Comparison of ENCODE assay signal across 39 cellular contexts in the genomic region with DNA sequence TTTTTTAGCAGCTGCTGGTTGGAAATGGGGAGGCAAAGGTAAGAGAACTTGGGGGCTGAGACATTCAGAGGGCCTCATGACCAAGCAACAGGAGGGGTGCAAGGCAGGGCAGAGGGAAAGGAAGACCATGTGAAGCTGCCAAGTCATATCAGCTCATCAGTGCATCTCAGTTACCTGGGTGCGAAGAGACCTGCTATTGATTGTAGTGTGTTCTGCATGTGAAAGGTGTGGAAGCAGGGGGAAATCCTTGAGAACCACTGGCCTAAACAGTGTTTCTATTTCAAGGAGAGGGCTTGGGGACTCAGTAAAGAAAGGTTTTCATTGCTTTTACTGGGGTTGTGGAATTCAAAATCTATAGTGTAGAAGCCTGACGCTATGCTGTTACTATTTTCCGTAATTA.
"Had no signal": no experiment of that assay in that cellular context is flagged by ENCODE, and none has a peak within 500 bp of the region (broad histone marks: within the 10 kb centered on the region; RNA-seq: fewer than 3 reads in every experiment).

No MANE protein-coding gene starts in this region.

- H3K36me3 Mint-ChIP-seq: activated naive CD4-positive, alpha-beta T cell treated with anti-CD3 and anti-CD28 coated beads, Interleukin-2, amount 10 ng/mL, durations not matched to agents 7 days and 5 days; activated naive CD4-positive, alpha-beta T cell treated with anti-CD3 and anti-CD28 coated beads, Interleukin-2, amount 50 U/mL, for 24 hours; activated naive CD4-positive, alpha-beta T cell treated with anti-CD3 and anti-CD28 coated beads, Interleukin-2, amount 50 U/mL, for 72 hours; activated naive CD8-positive, alpha-beta T cell; activated naive CD8-positive, alpha-beta T cell treated with anti-CD3 and anti-CD28 coated beads for 36 hours; activated naive CD8-positive, alpha-beta T cell treated with anti-CD3 and anti-CD28 coated beads, Interleukin-2, amount 10 ng/mL, durations not matched to agents 7 days and 5 days; brain had no signal

- H3K27me3 Mint-ChIP-seq: activated naive CD4-positive, alpha-beta T cell treated with anti-CD3 and anti-CD28 coated beads, Interleukin-2, amount 10 ng/mL, durations not matched to agents 7 days and 5 days; activated naive CD4-positive, alpha-beta T cell treated with anti-CD3 and anti-CD28 coated beads, Interleukin-2, amount 50 U/mL, for 24 hours; activated naive CD8-positive, alpha-beta T cell; activated naive CD8-positive, alpha-beta T cell treated with anti-CD3 and anti-CD28 coated beads, Interleukin-2, amount 10 ng/mL, durations not matched to agents 7 days and 5 days; activated naive CD8-positive, alpha-beta T cell treated with anti-CD3 and anti-CD28 coated beads, Interleukin-2, amount 50 U/mL, for 24 hours; activated T-helper 17 cell treated with anti-CD3 and anti-CD28 coated beads, Interleukin-2, amount 50 U/mL, for 72 hours; central memory CD8-positive, alpha-beta T cell had no signal

- H3K9me3 Mint-ChIP-seq: activated naive CD4-positive, alpha-beta T cell treated with anti-CD3 and anti-CD28 coated beads for 36 hours; activated naive CD4-positive, alpha-beta T cell treated with anti-CD3 and anti-CD28 coated beads, Interleukin-2, amount 10 ng/mL, durations not matched to agents 7 days and 5 days; activated naive CD4-positive, alpha-beta T cell treated with anti-CD3 and anti-CD28 coated beads, Interleukin-2, amount 50 U/mL, for 24 hours; activated naive CD4-positive, alpha-beta T cell treated with anti-CD3 and anti-CD28 coated beads, Interleukin-2, amount 50 U/mL, for 72 hours; activated naive CD8-positive, alpha-beta T cell treated with anti-CD3 and anti-CD28 coated beads for 36 hours; activated naive CD8-positive, alpha-beta T cell treated with anti-CD3 and anti-CD28 coated beads, Interleukin-2, amount 10 ng/mL, durations not matched to agents 7 days and 5 days; activated naive CD8-positive, alpha-beta T cell treated with anti-CD3 and anti-CD28 coated beads, Interleukin-2, amount 50 U/mL, for 24 hours; activated T-cell treated with anti-CD3 and anti-CD28 coated beads, Interleukin-2, amount 50 U/mL, for 24 hours; activated T-cell treated with anti-CD3 and anti-CD28 coated beads, Interleukin-2, amount 50 U/mL, for 4 hours; activated T-helper 1 cell treated with anti-CD3 and anti-CD28 coated beads, Interleukin-12 subunit alpha, Interleukin-12 subunit beta, Interleukin-2, Interleukin-4 antibody, amounts not matched to agents 30 ng/mL and 10 ng/mL and 1 ng/mL, durations not matched to agents 14 hours and 24 hours and 36 hours; activated T-helper 17 cell treated with anti-CD3 and anti-CD28 coated beads, Interleukin-2, amount 50 U/mL, for 72 hours; activated T-helper 2 cell treated with anti-CD3 and anti-CD28 coated beads, Interferon-gamma antibody, Interleukin-2, Interleukin-4, amounts not matched to agents 10 μg/mL and 5 μg/mL and 100 μg/mL, durations not matched to agents 14 hours and 24 hours and 36 hours had no signal

- H3K36me3 ChIP-seq: adrenal gland, ascending aorta, brain microvascular endothelial cell, breast epithelium, cardiac muscle cell had no signal

- H3K4me3 ChIP-seq: adrenal gland, ascending aorta, body of pancreas, breast epithelium, cardiac muscle cell had no signal

- H3K4me3 Mint-ChIP-seq: activated naive CD4-positive, alpha-beta T cell treated with anti-CD3 and anti-CD28 coated beads for 36 hours; activated naive CD4-positive, alpha-beta T cell treated with anti-CD3 and anti-CD28 coated beads, Interleukin-2, amount 10 ng/mL, durations not matched to agents 7 days and 5 days; activated naive CD4-positive, alpha-beta T cell treated with anti-CD3 and anti-CD28 coated beads, Interleukin-2, amount 50 U/mL, for 24 hours; activated naive CD8-positive, alpha-beta T cell; activated naive CD8-positive, alpha-beta T cell treated with anti-CD3 and anti-CD28 coated beads for 36 hours; activated naive CD8-positive, alpha-beta T cell treated with anti-CD3 and anti-CD28 coated beads, Interleukin-2, amount 10 ng/mL, durations not matched to agents 7 days and 5 days; activated naive CD8-positive, alpha-beta T cell treated with anti-CD3 and anti-CD28 coated beads, Interleukin-2, amount 50 U/mL, for 24 hours; activated T-cell treated with anti-CD3 and anti-CD28 coated beads, Interleukin-2, amount 50 U/mL, for 24 hours; activated T-cell treated with anti-CD3 and anti-CD28 coated beads, Interleukin-2, amount 50 U/mL, for 4 hours; activated T-cell treated with anti-CD3 and anti-CD28 coated beads, Interleukin-2, amount 50 U/mL, for 72 hours; activated T-helper 1 cell treated with anti-CD3 and anti-CD28 coated beads, Interleukin-12 subunit alpha, Interleukin-12 subunit beta, Interleukin-2, Interleukin-4 antibody, amounts not matched to agents 30 ng/mL and 10 ng/mL and 1 ng/mL, durations not matched to agents 14 hours and 24 hours and 36 hours; activated T-helper 17 cell treated with anti-CD3 and anti-CD28 coated beads, Interleukin-2, amount 50 U/mL, for 72 hours; brain; central memory CD8-positive, alpha-beta T cell had no signal

- H3K27me3 ChIP-seq: ascending aorta, body of pancreas, brain microvascular endothelial cell, cardiac muscle cell had no signal

- FAIRE-seq: astrocyte, bronchial epithelial cell had no signal

- H3K27ac ChIP-seq: adrenal gland, ascending aorta, body of pancreas, brain microvascular endothelial cell, breast epithelium, cardiac muscle cell had no signal

- DNase-seq: activated effector memory CD4-positive, alpha-beta T cell treated with anti-CD3 and anti-CD28 coated beads, Interleukin-2, amount 50 U/mL, for 16 hours; activated effector memory CD4-positive, alpha-beta T cell treated with Interleukin-2 at 50 U/mL for 16 hours; activated gamma-delta T cell; activated gamma-delta T cell treated with Interleukin-2 at 50 U/mL for 16 hours; activated naive CD4-positive, alpha-beta T cell; activated naive CD4-positive, alpha-beta T cell treated with anti-CD3 and anti-CD28 coated beads for 36 hours; activated naive CD4-positive, alpha-beta T cell treated with anti-CD3 and anti-CD28 coated beads, Interleukin-2, amount 10 ng/mL, durations not matched to agents 7 days and 5 days; activated naive CD4-positive, alpha-beta T cell treated with anti-CD3 and anti-CD28 coated beads, Interleukin-2, amount 50 U/mL, for 16 hours; activated naive CD4-positive, alpha-beta T cell treated with Interleukin-2 at 50 U/mL for 16 hours; activated naive CD8-positive, alpha-beta T cell treated with anti-CD3 and anti-CD28 coated beads for 36 hours; activated naive CD8-positive, alpha-beta T cell treated with anti-CD3 and anti-CD28 coated beads, Interleukin-2, amount 10 ng/mL, durations not matched to agents 7 days and 5 days; activated naive CD8-positive, alpha-beta T cell treated with anti-CD3 and anti-CD28 coated beads, Interleukin-2, amount 50 U/mL, for 24 hours; activated T-cell treated with anti-CD3 and anti-CD28 coated beads, Interleukin-2, amount 50 U/mL, for 24 hours; activated T-cell treated with anti-CD3 and anti-CD28 coated beads, Interleukin-2, amount 50 U/mL, for 4 hours; activated T-cell treated with anti-CD3 and anti-CD28 coated beads, Interleukin-2, amount 50 U/mL, for 48 hours; activated T-cell treated with anti-CD3 and anti-CD28 coated beads, Interleukin-2, amount 50 U/mL, for 72 hours; adrenal gland; amniotic stem cell; amygdala; anterior cingulate cortex; aorta; body of pancreas; brain microvascular endothelial cell; caudate nucleus; central memory CD4-positive, alpha-beta T cell; cerebellar nuclear complex had no signal

- H3K9me3 ChIP-seq: adrenal gland, ascending aorta, body of pancreas, breast epithelium had no signal

- ATAC-seq: activated naive CD4-positive, alpha-beta T cell treated with anti-CD3 and anti-CD28 coated beads, Interleukin-2, amount 50 U/mL, for 72 hours; activated naive CD8-positive, alpha-beta T cell treated with anti-CD3 and anti-CD28 coated beads, Interleukin-2, amount 50 U/mL, for 24 hours; activated T-cell treated with anti-CD3 and anti-CD28 coated beads, Interleukin-2, amount 50 U/mL, for 4 hours; activated T-cell treated with anti-CD3 and anti-CD28 coated beads, Interleukin-2, amount 50 U/mL, for 72 hours; activated T-helper 17 cell treated with anti-CD3 and anti-CD28 coated beads, Interleukin-2, amount 50 U/mL, for 72 hours; body of pancreas had no signal

- H3K27ac Mint-ChIP-seq: activated naive CD4-positive, alpha-beta T cell treated with anti-CD3 and anti-CD28 coated beads for 36 hours; activated naive CD4-positive, alpha-beta T cell treated with anti-CD3 and anti-CD28 coated beads, Interleukin-2, amount 10 ng/mL, durations not matched to agents 7 days and 5 days; activated naive CD4-positive, alpha-beta T cell treated with anti-CD3 and anti-CD28 coated beads, Interleukin-2, amount 50 U/mL, for 24 hours; activated naive CD4-positive, alpha-beta T cell treated with anti-CD3 and anti-CD28 coated beads, Interleukin-2, amount 50 U/mL, for 72 hours; activated naive CD8-positive, alpha-beta T cell; activated naive CD8-positive, alpha-beta T cell treated with anti-CD3 and anti-CD28 coated beads for 36 hours; activated naive CD8-positive, alpha-beta T cell treated with anti-CD3 and anti-CD28 coated beads, Interleukin-2, amount 10 ng/mL, durations not matched to agents 7 days and 5 days; activated naive CD8-positive, alpha-beta T cell treated with anti-CD3 and anti-CD28 coated beads, Interleukin-2, amount 50 U/mL, for 24 hours; activated T-cell treated with anti-CD3 and anti-CD28 coated beads, Interleukin-2, amount 50 U/mL, for 24 hours; activated T-cell treated with anti-CD3 and anti-CD28 coated beads, Interleukin-2, amount 50 U/mL, for 72 hours; activated T-helper 1 cell treated with anti-CD3 and anti-CD28 coated beads, Interleukin-12 subunit alpha, Interleukin-12 subunit beta, Interleukin-2, Interleukin-4 antibody, amounts not matched to agents 30 ng/mL and 10 ng/mL and 1 ng/mL, durations not matched to agents 14 hours and 24 hours and 36 hours; activated T-helper 17 cell treated with anti-CD3 and anti-CD28 coated beads, Interleukin-2, amount 50 U/mL, for 72 hours; activated T-helper 2 cell treated with anti-CD3 and anti-CD28 coated beads, Interferon-gamma antibody, Interleukin-2, Interleukin-4, amounts not matched to agents 10 μg/mL and 5 μg/mL and 100 μg/mL, durations not matched to agents 14 hours and 24 hours and 36 hours; brain had no signal

- H3K4me1 Mint-ChIP-seq: activated naive CD4-positive, alpha-beta T cell treated with anti-CD3 and anti-CD28 coated beads, Interleukin-2, amount 10 ng/mL, durations not matched to agents 7 days and 5 days; activated naive CD4-positive, alpha-beta T cell treated with anti-CD3 and anti-CD28 coated beads, Interleukin-2, amount 50 U/mL, for 24 hours; activated naive CD8-positive, alpha-beta T cell treated with anti-CD3 and anti-CD28 coated beads for 36 hours; activated naive CD8-positive, alpha-beta T cell treated with anti-CD3 and anti-CD28 coated beads, Interleukin-2, amount 10 ng/mL, durations not matched to agents 7 days and 5 days; activated naive CD8-positive, alpha-beta T cell treated with anti-CD3 and anti-CD28 coated beads, Interleukin-2, amount 50 U/mL, for 24 hours; activated T-helper 17 cell treated with anti-CD3 and anti-CD28 coated beads, Interleukin-2, amount 50 U/mL, for 72 hours; brain; central memory CD8-positive, alpha-beta T cell had no signal

- H3K4me1 ChIP-seq: adrenal gland, ascending aorta, body of pancreas, breast epithelium had no signal
